In the genomic region with DNA sequence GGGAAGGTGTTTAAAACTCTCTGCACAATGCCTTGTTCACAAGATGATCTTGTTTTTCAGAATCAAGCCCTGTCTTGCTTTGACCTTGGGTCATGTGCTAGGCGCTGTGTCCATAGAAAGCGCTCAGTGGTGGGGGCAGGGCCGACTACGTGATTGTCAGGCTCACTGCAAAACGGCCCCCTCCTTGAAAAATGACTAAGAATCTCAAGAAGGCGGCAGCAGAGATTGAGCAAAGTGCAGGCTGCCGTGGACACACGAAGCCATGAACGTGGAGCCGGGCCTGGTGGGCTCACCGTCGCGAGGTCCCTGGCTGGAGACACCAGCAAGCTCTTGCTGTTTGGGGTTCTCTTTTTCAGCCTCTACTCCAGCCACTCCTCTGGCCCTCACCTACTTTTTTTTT, we compare ENCODE assay signal across 25 cellular contexts. TPM values are rescaled to one million over a fixed set of nuclear protein-coding genes. Genes with fewer than 3 reads are reported as not detected.
DNase-seq lines count a peak whose midpoint lies in the region; ATAC-seq and TF ChIP-seq lines count a peak whose summit lies in the region.
"Had no signal": no experiment of that assay in that cellular context is flagged by ENCODE, and none has a peak within 500 bp of the region (broad histone marks: within the 10 kb centered on the region; RNA-seq: fewer than 3 reads in every experiment).

No MANE protein-coding gene starts in this region.

- no CpG with 5 or more reads among the region's 13 CpGs for WGBS in neuronal stem cell (ENCODE audit: extremely low coverage in 2 of 2, insufficient read length in 2 of 2, insufficient replicate concordance in 1 of 2), 2 donors

- H3K36me3 ChIP-seq in RWPE2 (ENCODE audit: low read depth), result peaks cover 6% of the 10 kb centered on the region; the same call in 1 of the 2 replicates
- no peaks in the 10 kb centered on the region for H3K36me3 ChIP-seq in neuronal stem cell (replicated peaks in 1 of 2; ENCODE audit: control insufficient read depth in 2 of 2, insufficient read depth in 2 of 2, low read length in 2 of 2)

- H2AFZ ChIP-seq in neuronal stem cell (ENCODE audit: low read length), result peak overlapping the region; percentile 64

- no peak overlapping the region for H3K9ac ChIP-seq in neuronal stem cell (ENCODE audit: low read depth, low read length, poor library complexity)
- H3K9ac ChIP-seq: KMS-11 had no signal

- peaks cover 3% of the 10 kb centered on the region for H3K27me3 Mint-ChIP-seq in endothelial cell (ENCODE audit: unreplicated experiment)

- H3K27me3 ChIP-seq in RWPE2 (ENCODE audit: insufficient read depth, poor library complexity, severe bottlenecking), result no peaks in the 10 kb centered on the region
- H3K27me3 ChIP-seq in neuronal stem cell (ENCODE audit: control insufficient read depth in 3 of 3, insufficient read depth in 3 of 3, low read depth in 1 of 3, low read length in 3 of 3), result peaks cover 0 to 6% (median 0%) of the 10 kb centered on the region in 3 experiments

- H3K27ac ChIP-seq in RWPE2 (ENCODE audit: poor library complexity, severe bottlenecking) (peak overlapping the region; percentile 30), neuronal stem cell (replicated peaks; ENCODE audit: low read length) (no peak overlapping the region)
- H3K27ac ChIP-seq: A549, HL-60, KMS-11, RWPE1 had no signal

- H2BK5ac ChIP-seq in neuronal stem cell (ENCODE audit: low read length), result no peak overlapping the region

- H3K4me3 Mint-ChIP-seq in endothelial cell (ENCODE audit: unreplicated experiment), result no peak overlapping the region
- H3K4me3 Mint-ChIP-seq: CD8-positive, alpha-beta T cell had no signal

- no peak overlapping the region for H3K18ac ChIP-seq in neuronal stem cell (ENCODE audit: low read length)

- H3K4me1 ChIP-seq in RWPE2 (ENCODE audit: insufficient read depth, poor library complexity, severe bottlenecking), result peaks cover 22% of the 10 kb centered on the region
- H3K4me1 ChIP-seq in neuronal stem cell (ENCODE audit: control insufficient read depth in 2 of 2, insufficient read depth in 1 of 2, low read depth in 1 of 2, low read length in 2 of 2), result peaks cover 2 to 26% of the 10 kb centered on the region in 2 donors

- no peak overlapping the region for H3K4me2 ChIP-seq in neuronal stem cell (ENCODE audit: insufficient read depth, low read length, poor library complexity, severe bottlenecking)
- H3K4me2 ChIP-seq: A549, KMS-11 had no signal

- H4K91ac ChIP-seq in neuronal stem cell (ENCODE audit: low read depth, low read length, poor library complexity), result no peak overlapping the region

- no peak overlapping the region for H2BK15ac ChIP-seq in neuronal stem cell (ENCODE audit: low read length)

- TF ChIP-seq CTCF in RWPE2 (IDR thresholded peaks at IDR 0.05; ENCODE audit: poor library complexity, severe bottlenecking) (no peak), epithelial cell of esophagus (IDR thresholded peaks at IDR 0.05; ENCODE audit: insufficient read depth, low read depth, low read length, missing control alignments) (no peak), endothelial cell (IDR thresholded peaks at IDR 0.05; ENCODE audit: unreplicated experiment) (no peak)

- peak; percentile 71 for ATAC-seq in RWPE2 (ENCODE audit: low read depth)
- ATAC-seq in GM18909 (IDR thresholded peaks at IDR 0.05; ENCODE audit: poor library complexity, unreplicated experiment), result no peak
- ATAC-seq: A549; CD8-positive, alpha-beta T cell; Panc1 had no signal

- H3K9me3 Mint-ChIP-seq in endothelial cell (ENCODE audit: unreplicated experiment), result no peaks in the 10 kb centered on the region
- H3K9me3 Mint-ChIP-seq: CD8-positive, alpha-beta T cell; IgD-negative memory B cell had no signal

- DNase-seq in RWPE2 (ENCODE audit: low spot score) (peak; percentile 70), epithelial cell of esophagus (ENCODE audit: low read depth) (peak; percentile 72), neuronal stem cell (ENCODE audit: low spot score) (no peak), ureter (ENCODE audit: low spot score) (peak; percentile 60), activated gamma-delta T cell treated with Interleukin-2 at 50 U/mL for 16 hours (no peak), endothelial cell (ENCODE audit: low spot score) (no peak)
- DNase-seq: AML-193; C1 segment of cervical spinal cord; Caco-2; CD8-positive, alpha-beta T cell; EL; GDM1; H7; MM.1S; NCI-H2029; NCI-H526 treated with DMSO at 0.1 percent for 48 hours; SHP77 treated with DMSO at 0.1 percent for 48 hours had no signal

- H3K9me3 ChIP-seq in RWPE2 (ENCODE audit: severe bottlenecking) (no peaks in the 10 kb centered on the region), neuronal stem cell (replicated peaks in 1 of 2; ENCODE audit: control insufficient read depth in 2 of 2, insufficient read depth in 1 of 2, low read depth in 1 of 2, low read length in 2 of 2) (no peaks in the 10 kb centered on the region)
- H3K9me3 ChIP-seq: A549, Caco-2 had no signal

- no peak overlapping the region for H2AK5ac ChIP-seq in neuronal stem cell (ENCODE audit: low read depth, low read length)

- H3K4ac ChIP-seq in neuronal stem cell (ENCODE audit: low read length), result no peak overlapping the region

- no peak overlapping the region for H3K4me3 ChIP-seq in RWPE2 (ENCODE audit: severe bottlenecking)
- H3K4me3 ChIP-seq in epithelial cell of esophagus (ENCODE audit: low read length), result no peak overlapping the region
- no peak overlapping the region for H3K4me3 ChIP-seq in neuronal stem cell (ENCODE audit: low read length in 2 of 2)
- H3K4me3 ChIP-seq: A549 had no signal

- H3K27ac Mint-ChIP-seq in endothelial cell (ENCODE audit: unreplicated experiment), result no peak overlapping the region
- H3K27ac Mint-ChIP-seq: CD8-positive, alpha-beta T cell; IgD-negative memory B cell had no signal

- H3K23ac ChIP-seq in neuronal stem cell (ENCODE audit: low read depth, low read length, poor library complexity), result no peak overlapping the region

- no peaks in the 10 kb centered on the region for H3K79me1 ChIP-seq in neuronal stem cell (ENCODE audit: low read depth, low read length)

- no peaks in the 10 kb centered on the region for H3K36me3 Mint-ChIP-seq in endothelial cell (ENCODE audit: low read depth, unreplicated experiment)
- H3K36me3 Mint-ChIP-seq: CD8-positive, alpha-beta T cell had no signal

- no peak overlapping the region for H4K8ac ChIP-seq in neuronal stem cell (ENCODE audit: low read depth, low read length)

- peaks cover 16% of the 10 kb centered on the region for H3K4me1 Mint-ChIP-seq in endothelial cell (ENCODE audit: unreplicated experiment)

- H3K14ac ChIP-seq in neuronal stem cell (ENCODE audit: low read length), result no peak overlapping the region

- no peak overlapping the region for H2BK12ac ChIP-seq in neuronal stem cell (ENCODE audit: low read length)

- H2BK120ac ChIP-seq in neuronal stem cell (ENCODE audit: low read depth, low read length), result no peak overlapping the region

RNA-seq across cellular contexts. Expression of gene ATP2C2, which starts 10.2 kb away (rescaled TPM):
- 0.24 TPM for polyA plus RNA-seq in neuronal stem cell (2013, experiment 1 of 2)
- 0.47 TPM for polyA plus RNA-seq in neuronal stem cell (2013, experiment 2 of 2)
- total RNA-seq in ureter (33.2 TPM), endothelial cell (ENCODE audit: unreplicated experiment) (2.7 TPM)
- total RNA-seq: CD8-positive, alpha-beta T cell; NCI-H460 had no signal
- polyA plus RNA-seq: IgD-negative memory B cell had no signal

Comparison
In these comparisons a context has a peak if more than half of its experiments do, and no peak if none do; other contexts are left out.
1. DNase-seq: peak in RWPE2 (single experiment), epithelial cell of esophagus (single experiment) and ureter (single experiment); none in neuronal stem cell (single experiment), activated gamma-delta T cell treated with Interleukin-2 at 50 U/mL for 16 hours (single experiment) and endothelial cell (single experiment).